Comparison of ENCODE assay signal across 19 cellular contexts in the genomic region with DNA sequence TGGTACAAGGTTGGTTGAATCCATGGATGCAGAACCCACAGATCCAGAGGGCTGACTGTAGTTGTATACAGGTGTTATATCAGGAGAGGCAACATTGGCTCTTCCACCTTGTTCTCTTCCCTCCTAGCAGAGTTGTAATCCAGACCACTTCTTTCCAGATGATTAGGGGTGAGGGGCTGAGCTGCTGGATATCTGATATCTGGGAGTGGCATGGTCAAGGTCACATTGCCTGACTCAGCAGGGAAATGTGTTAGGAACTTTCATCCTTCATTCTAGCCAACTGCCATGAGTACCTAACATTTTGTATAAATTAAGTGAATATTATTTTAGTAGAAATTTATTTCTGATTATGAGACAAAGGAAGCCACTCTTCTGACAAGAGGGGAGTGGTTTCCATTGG.
"Had no signal": no experiment of that assay in that cellular context is flagged by ENCODE, and none has a peak within 500 bp of the region (broad histone marks: within the 10 kb centered on the region; RNA-seq: fewer than 3 reads in every experiment).

No MANE protein-coding gene starts in this region.

- H3K4me3 Mint-ChIP-seq: activated B cell treated with CpG ODN at 0.5 μM for 24 hours; activated CD4-positive, alpha-beta T cell treated with anti-CD3 and anti-CD28 coated beads for 36 hours; activated naive CD4-positive, alpha-beta T cell treated with anti-CD3 and anti-CD28 coated beads for 36 hours; endodermal cell; mesothelial cell of epicardium; natural killer cell; stimulated activated naive CD8-positive, alpha-beta T cell treated with anti-CD3 and anti-CD28 coated beads, Interleukin-15, Interleukin-2, amounts not matched to agents 100 ng/mL and 50 ng/mL, for 24 hours had no signal

- ATAC-seq: activated CD4-positive, alpha-beta T cell treated with anti-CD3 and anti-CD28 coated beads for 36 hours; left lung; natural killer cell had no signal

- H3K36me3 ChIP-seq: thyroid gland had no signal

- DNase-seq: activated B cell treated with CpG ODN at 0.5 μM for 24 hours; activated CD4-positive, alpha-beta T cell treated with anti-CD3 and anti-CD28 coated beads for 36 hours; activated CD4-positive, alpha-beta T cell treated with anti-CD3 and anti-CD28 coated beads, Interleukin-2, amount 50 U/mL, for 48 hours; activated naive CD4-positive, alpha-beta T cell treated with anti-CD3 and anti-CD28 coated beads for 36 hours; activated T-cell treated with anti-CD3 and anti-CD28 coated beads, Interleukin-2, amount 50 U/mL, for 48 hours; amygdala; cerebellar nuclear complex; endodermal cell; left lung; natural killer cell; retina; substantia nigra; T-helper 9 cell; thyroid gland had no signal

- H3K27ac Mint-ChIP-seq: activated B cell treated with CpG ODN at 0.5 μM for 24 hours; activated CD4-positive, alpha-beta T cell treated with anti-CD3 and anti-CD28 coated beads for 36 hours; activated naive CD4-positive, alpha-beta T cell treated with anti-CD3 and anti-CD28 coated beads for 36 hours; mesothelial cell of epicardium; natural killer cell; progenitor cell of endocrine pancreas; stimulated activated naive CD8-positive, alpha-beta T cell treated with anti-CD3 and anti-CD28 coated beads, Interleukin-15, Interleukin-2, amounts not matched to agents 100 ng/mL and 50 ng/mL, for 24 hours had no signal

- H3K4me3 ChIP-seq: coronary artery, left lung, thyroid gland had no signal

- H3K9me3 ChIP-seq: left lung, thyroid gland had no signal

- H3K27me3 Mint-ChIP-seq: progenitor cell of endocrine pancreas had no signal

- H3K27ac ChIP-seq: coronary artery had no signal

- FAIRE-seq: bronchial epithelial cell had no signal

- H3K4me1 Mint-ChIP-seq: activated B cell treated with CpG ODN at 0.5 μM for 24 hours, natural killer cell had no signal

- H3K36me3 Mint-ChIP-seq: natural killer cell had no signal

- H3K9me3 Mint-ChIP-seq: activated B cell treated with CpG ODN at 0.5 μM for 24 hours; activated naive CD4-positive, alpha-beta T cell treated with anti-CD3 and anti-CD28 coated beads for 36 hours; endodermal cell; natural killer cell; stimulated activated naive CD8-positive, alpha-beta T cell treated with anti-CD3 and anti-CD28 coated beads, Interleukin-15, Interleukin-2, amounts not matched to agents 100 ng/mL and 50 ng/mL, for 24 hours had no signal

- H3K27me3 ChIP-seq: left lung, thyroid gland had no signal
